In the genomic region with DNA sequence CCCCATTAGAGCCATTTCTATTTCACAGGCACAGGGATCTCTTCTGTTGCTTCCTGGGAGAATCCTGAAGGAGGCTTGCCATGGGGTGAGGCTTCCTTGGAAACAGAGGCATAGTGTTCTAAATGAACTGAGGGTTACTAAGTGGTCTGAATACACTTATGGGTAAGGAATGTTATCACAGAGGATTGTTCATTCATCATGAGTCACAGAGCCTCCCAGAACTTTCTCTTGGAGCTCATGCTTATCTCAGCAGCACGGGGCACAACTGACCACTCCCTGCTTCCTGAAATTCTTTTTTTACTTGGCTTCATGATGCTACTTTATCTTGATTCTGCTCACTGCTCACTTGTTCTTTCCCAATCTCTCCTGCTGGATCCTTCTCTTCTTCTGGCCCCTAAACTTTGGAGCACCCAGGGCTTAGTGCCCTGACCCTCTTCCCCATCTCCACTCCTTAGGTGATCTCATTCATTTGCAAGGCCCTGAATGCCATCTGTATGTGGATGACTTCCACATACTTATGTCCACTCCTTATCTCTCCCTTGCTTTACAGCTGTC, we compare ENCODE assay signal across 12 cellular contexts. TPM values are rescaled to one million over a fixed set of nuclear protein-coding genes. Genes with fewer than 3 reads are reported as not detected.
A peak's percentile ranks its signal among the peaks of the same experiment; 100 is the strongest.
DNase-seq lines count a peak whose midpoint lies in the region; ATAC-seq and TF ChIP-seq lines count a peak whose summit lies in the region.
"Had no signal": no experiment of that assay in that cellular context is flagged by ENCODE, and none has a peak within 500 bp of the region (broad histone marks: within the 10 kb centered on the region; RNA-seq: fewer than 3 reads in every experiment).

No MANE protein-coding gene starts in this region.

- H3K27ac Mint-ChIP-seq in Caco-2 (ENCODE audit: unreplicated experiment): no peak overlapping the region
- H3K27ac Mint-ChIP-seq: IgD-negative memory B cell had no signal

- ATAC-seq in GM21576 (IDR thresholded peaks at IDR 0.05; ENCODE audit: unreplicated experiment): no peak

- POLR2A ChIA-PET in Caco-2 (lab: Charles Lee): interaction anchor here (1.0 to 1.4 kb wide), 3 partner anchors 11 to 39 kb away, joined by 3 to 7 read pairs (median 6); no protein-coding TSS in a partner anchor

- peaks cover 8% of the 10 kb centered on the region for H3K9me3 Mint-ChIP-seq in Caco-2 (ENCODE audit: unreplicated experiment)
- H3K9me3 Mint-ChIP-seq: IgD-negative memory B cell had no signal

- TF ChIP-seq EP300 in transverse colon (IDR thresholded peaks at IDR 0.05; ENCODE audit: low read depth): no peak

- DNase-seq in Caco-2: peak; percentile 67 to 80
- DNase-seq in SJSA1 (ENCODE audit: low read depth in 1 of 2, low spot score in 2 of 2): peak; percentile 82 to 86
- peak; percentile 98 for DNase-seq in fibroblast of the aortic adventitia (ENCODE audit: low read depth)
- peak; percentile 82 for DNase-seq in posterior vena cava (ENCODE audit: low spot score)
- no peak for DNase-seq in HuH-7.5 (ENCODE audit: low spot score)
- no peak for DNase-seq in transverse colon
- no peak for DNase-seq in activated CD4-positive, alpha-beta T cell treated with anti-CD3 and anti-CD28 coated beads for 1 hour
- DNase-seq: activated naive CD4-positive, alpha-beta T cell; DMS53; kidney had no signal

- H3K4me3 ChIP-seq in Caco-2 (ENCODE audit: low read depth, low read length): no peak overlapping the region
- no peak overlapping the region for H3K4me3 ChIP-seq in SJSA1
- H3K4me3 ChIP-seq in fibroblast of the aortic adventitia (ENCODE audit: low read depth, low read length): no peak overlapping the region
- H3K4me3 ChIP-seq in transverse colon: no peak overlapping the region

- intact Hi-C loops in Caco-2 (cut with micrococcal nuclease; ENCODE audit: unreplicated experiment) (loop anchor here (1.0 kb wide), 3 partner anchors 11 to 25 kb away; no protein-coding TSS in a partner anchor), posterior vena cava (cut with DNase I) (no loop called here), transverse colon (cut with DNase I; ENCODE audit: low total_unique reads) (no loop called here)

- H3K9me3 ChIP-seq in Caco-2: no peaks in the 10 kb centered on the region
- no peaks in the 10 kb centered on the region for H3K9me3 ChIP-seq in SJSA1 (replicated peaks)
- H3K9me3 ChIP-seq in transverse colon: no peaks in the 10 kb centered on the region

- H3K27ac ChIP-seq in SJSA1 (peak overlapping the region; percentile 90), transverse colon (peak overlapping the region in 1 of 4 donors; percentile 11)

- peaks cover 20% of the 10 kb centered on the region for H3K36me3 Mint-ChIP-seq in Caco-2 (ENCODE audit: insufficient read depth, unreplicated experiment)

- TF ChIP-seq CTCF in Caco-2 (IDR thresholded peaks at IDR 0.05; ENCODE audit: insufficient read depth in 1 of 2, low read depth in 1 of 2, low read length in 1 of 2, severe bottlenecking in 1 of 2, unreplicated experiment in 1 of 2): no peak
- peak; percentile 23 for TF ChIP-seq CTCF in fibroblast of the aortic adventitia (IDR thresholded peaks at IDR 0.05; ENCODE audit: insufficient read depth, low read length)
- no peak for TF ChIP-seq CTCF in transverse colon (IDR thresholded peaks at IDR 0.05)

- H3K27me3 Mint-ChIP-seq in Caco-2 (ENCODE audit: insufficient read depth, unreplicated experiment): no peaks in the 10 kb centered on the region
- H3K27me3 Mint-ChIP-seq: IgD-negative memory B cell had no signal

- TF ChIP-seq POLR2A in transverse colon (IDR thresholded peaks at IDR 0.05): no peak

- no TSS peak for BruUV-seq in Caco-2 (replicated peaks; lab: Mats Ljungman, UMichigan)

- WGBS in transverse colon (ENCODE audit: low coverage in 1 of 2), 2 donors: 27 to 44% methylated on average over 1 of the region's 1 CpG

- H3K4me1 Mint-ChIP-seq in Caco-2 (ENCODE audit: low read depth, unreplicated experiment): peaks cover 44% of the 10 kb centered on the region

- CTCF ChIA-PET in Caco-2 (lab: Charles Lee): interaction anchor here (1.0 to 1.3 kb wide), 3 partner anchors 11 to 103 kb away, joined by 3 to 5 read pairs (median 3); no protein-coding TSS in a partner anchor

- no peaks in the 10 kb centered on the region for H3K27me3 ChIP-seq in Caco-2 (replicated peaks; ENCODE audit: control insufficient read depth, insufficient read depth, low read length)
- no peaks in the 10 kb centered on the region for H3K27me3 ChIP-seq in SJSA1 (replicated peaks)
- H3K27me3 ChIP-seq in transverse colon: peaks cover 45% of the 10 kb centered on the region

- H3K36me3 ChIP-seq in Caco-2 (ENCODE audit: control insufficient read depth, insufficient read depth, low read length) (no peaks in the 10 kb centered on the region), SJSA1 (no peaks in the 10 kb centered on the region; the same call in 1 of the 2 replicates), transverse colon (no peaks in the 10 kb centered on the region)

- no peak overlapping the region for H3K4me3 Mint-ChIP-seq in Caco-2 (ENCODE audit: unreplicated experiment)
- H3K4me3 Mint-ChIP-seq: IgD-negative memory B cell had no signal

- in situ Hi-C loops in transverse colon (cut with MboI; ENCODE audit: low pct_ligation_motif_present in 1 of 4, low pct_unique_long_range_greater_than_20kb in 1 of 4, low sequenced_read_pairs in 3 of 4): no loop called here

- peaks cover 88% of the 10 kb centered on the region for H3K4me1 ChIP-seq in Caco-2
- H3K4me1 ChIP-seq in SJSA1 (replicated peaks): peaks cover 32% of the 10 kb centered on the region
- peaks cover 0 to 9% (median 2%) of the 10 kb centered on the region in 4 donors for H3K4me1 ChIP-seq in transverse colon

RNA-seq across cellular contexts. Expression of a gene that starts 57.9 kb away (rescaled TPM):
- 116 and 126 TPM in 2 replicates for total RNA-seq in Caco-2 (2022)
- total RNA-seq in SJSA1 (2014; rRNA removed; shearing (Covaris generic)): 57.5 and 88.8 TPM in 2 replicates
- total RNA-seq in fibroblast of the aortic adventitia (ENCODE audit: low replicate concordance): 39.7 and 81.2 TPM in 2 replicates
- 10 to 100 TPM; 74.8 to 76.6 TPM for total RNA-seq in posterior vena cava
- total RNA-seq in transverse colon: 10 to 100 TPM; 16.9 to 23.0 (median 20.4) TPM

Comparison
In these comparisons a context has a peak if more than half of its experiments do, and no peak if none do; other contexts are left out.
1. DNase-seq: peak in Caco-2 (2 of 2), SJSA1 (2 of 2), fibroblast of the aortic adventitia (single experiment) and posterior vena cava (single experiment); none in HuH-7.5 (single experiment), transverse colon (single experiment) and activated CD4-positive, alpha-beta T cell treated with anti-CD3 and anti-CD28 coated beads for 1 hour (single experiment).